ENCODE assay signal across 1 cellular context in the genomic region with DNA sequence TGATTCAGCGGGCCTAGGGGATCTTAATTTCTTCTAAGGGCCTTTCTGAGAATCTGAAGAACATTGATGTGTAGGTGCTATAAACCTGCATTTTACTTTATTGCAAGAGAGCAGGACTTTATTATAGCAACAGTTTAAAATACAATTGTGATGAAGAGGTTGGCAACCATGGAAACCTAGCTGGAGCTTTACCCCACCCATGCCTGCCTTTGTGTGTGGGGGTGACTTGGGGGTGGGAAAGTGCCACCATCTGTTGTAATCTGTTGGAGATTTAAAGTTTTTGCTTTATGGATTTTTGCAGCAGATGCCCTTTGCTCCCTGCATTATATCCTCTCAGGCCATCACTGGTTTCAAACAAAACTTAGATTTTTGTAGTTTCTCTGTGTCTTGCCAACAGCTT.
TF ChIP-seq lines count a peak whose summit lies in the region.

No MANE protein-coding gene starts in this region.

TF ChIP-seq in GM23338, 12 proteins besides CTCF, POLR2A, EP300 and RAD21 (continued from another document):
- TF ChIP-seq, protein P1, sequence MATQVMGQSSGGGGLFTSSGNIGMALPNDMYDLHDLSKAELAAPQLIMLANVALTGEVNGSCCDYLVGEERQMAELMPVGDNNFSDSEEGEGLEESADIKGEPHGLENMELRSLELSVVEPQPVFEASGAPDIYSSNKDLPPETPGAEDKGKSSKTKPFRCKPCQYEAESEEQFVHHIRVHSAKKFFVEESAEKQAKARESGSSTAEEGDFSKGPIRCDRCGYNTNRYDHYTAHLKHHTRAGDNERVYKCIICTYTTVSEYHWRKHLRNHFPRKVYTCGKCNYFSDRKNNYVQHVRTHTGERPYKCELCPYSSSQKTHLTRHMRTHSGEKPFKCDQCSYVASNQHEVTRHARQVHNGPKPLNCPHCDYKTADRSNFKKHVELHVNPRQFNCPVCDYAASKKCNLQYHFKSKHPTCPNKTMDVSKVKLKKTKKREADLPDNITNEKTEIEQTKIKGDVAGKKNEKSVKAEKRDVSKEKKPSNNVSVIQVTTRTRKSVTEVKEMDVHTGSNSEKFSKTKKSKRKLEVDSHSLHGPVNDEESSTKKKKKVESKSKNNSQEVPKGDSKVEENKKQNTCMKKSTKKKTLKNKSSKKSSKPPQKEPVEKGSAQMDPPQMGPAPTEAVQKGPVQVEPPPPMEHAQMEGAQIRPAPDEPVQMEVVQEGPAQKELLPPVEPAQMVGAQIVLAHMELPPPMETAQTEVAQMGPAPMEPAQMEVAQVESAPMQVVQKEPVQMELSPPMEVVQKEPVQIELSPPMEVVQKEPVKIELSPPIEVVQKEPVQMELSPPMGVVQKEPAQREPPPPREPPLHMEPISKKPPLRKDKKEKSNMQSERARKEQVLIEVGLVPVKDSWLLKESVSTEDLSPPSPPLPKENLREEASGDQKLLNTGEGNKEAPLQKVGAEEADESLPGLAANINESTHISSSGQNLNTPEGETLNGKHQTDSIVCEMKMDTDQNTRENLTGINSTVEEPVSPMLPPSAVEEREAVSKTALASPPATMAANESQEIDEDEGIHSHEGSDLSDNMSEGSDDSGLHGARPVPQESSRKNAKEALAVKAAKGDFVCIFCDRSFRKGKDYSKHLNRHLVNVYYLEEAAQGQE (IDR thresholded peaks at IDR 0.05; ENCODE audit: unreplicated experiment): no peak
- TF ChIP-seq ZNF331 (CRISPR knock-in tag; IDR thresholded peaks at IDR 0.05; ENCODE audit: low read depth) (no peak), NANOG (IDR thresholded peaks at IDR 0.05; ENCODE audit: borderline replicate concordance) (no peak), EZH2phosphoT487 (IDR thresholded peaks at IDR 0.05; ENCODE audit: unreplicated experiment) (no peak), CREB1 (CRISPR knock-in tag; IDR thresholded peaks at IDR 0.05; ENCODE audit: low read depth) (no peak), STAT1 (IDR thresholded peaks at IDR 0.05; ENCODE audit: unreplicated experiment) (no peak), JUNB (IDR thresholded peaks at IDR 0.05; ENCODE audit: unreplicated experiment) (no peak), ZNF114 (CRISPR knock-in tag; IDR thresholded peaks at IDR 0.05) (no peak), EZH2 (IDR thresholded peaks at IDR 0.05; ENCODE audit: low read depth, unreplicated experiment) (no peak)
- TF ChIP-seq, protein P2, sequence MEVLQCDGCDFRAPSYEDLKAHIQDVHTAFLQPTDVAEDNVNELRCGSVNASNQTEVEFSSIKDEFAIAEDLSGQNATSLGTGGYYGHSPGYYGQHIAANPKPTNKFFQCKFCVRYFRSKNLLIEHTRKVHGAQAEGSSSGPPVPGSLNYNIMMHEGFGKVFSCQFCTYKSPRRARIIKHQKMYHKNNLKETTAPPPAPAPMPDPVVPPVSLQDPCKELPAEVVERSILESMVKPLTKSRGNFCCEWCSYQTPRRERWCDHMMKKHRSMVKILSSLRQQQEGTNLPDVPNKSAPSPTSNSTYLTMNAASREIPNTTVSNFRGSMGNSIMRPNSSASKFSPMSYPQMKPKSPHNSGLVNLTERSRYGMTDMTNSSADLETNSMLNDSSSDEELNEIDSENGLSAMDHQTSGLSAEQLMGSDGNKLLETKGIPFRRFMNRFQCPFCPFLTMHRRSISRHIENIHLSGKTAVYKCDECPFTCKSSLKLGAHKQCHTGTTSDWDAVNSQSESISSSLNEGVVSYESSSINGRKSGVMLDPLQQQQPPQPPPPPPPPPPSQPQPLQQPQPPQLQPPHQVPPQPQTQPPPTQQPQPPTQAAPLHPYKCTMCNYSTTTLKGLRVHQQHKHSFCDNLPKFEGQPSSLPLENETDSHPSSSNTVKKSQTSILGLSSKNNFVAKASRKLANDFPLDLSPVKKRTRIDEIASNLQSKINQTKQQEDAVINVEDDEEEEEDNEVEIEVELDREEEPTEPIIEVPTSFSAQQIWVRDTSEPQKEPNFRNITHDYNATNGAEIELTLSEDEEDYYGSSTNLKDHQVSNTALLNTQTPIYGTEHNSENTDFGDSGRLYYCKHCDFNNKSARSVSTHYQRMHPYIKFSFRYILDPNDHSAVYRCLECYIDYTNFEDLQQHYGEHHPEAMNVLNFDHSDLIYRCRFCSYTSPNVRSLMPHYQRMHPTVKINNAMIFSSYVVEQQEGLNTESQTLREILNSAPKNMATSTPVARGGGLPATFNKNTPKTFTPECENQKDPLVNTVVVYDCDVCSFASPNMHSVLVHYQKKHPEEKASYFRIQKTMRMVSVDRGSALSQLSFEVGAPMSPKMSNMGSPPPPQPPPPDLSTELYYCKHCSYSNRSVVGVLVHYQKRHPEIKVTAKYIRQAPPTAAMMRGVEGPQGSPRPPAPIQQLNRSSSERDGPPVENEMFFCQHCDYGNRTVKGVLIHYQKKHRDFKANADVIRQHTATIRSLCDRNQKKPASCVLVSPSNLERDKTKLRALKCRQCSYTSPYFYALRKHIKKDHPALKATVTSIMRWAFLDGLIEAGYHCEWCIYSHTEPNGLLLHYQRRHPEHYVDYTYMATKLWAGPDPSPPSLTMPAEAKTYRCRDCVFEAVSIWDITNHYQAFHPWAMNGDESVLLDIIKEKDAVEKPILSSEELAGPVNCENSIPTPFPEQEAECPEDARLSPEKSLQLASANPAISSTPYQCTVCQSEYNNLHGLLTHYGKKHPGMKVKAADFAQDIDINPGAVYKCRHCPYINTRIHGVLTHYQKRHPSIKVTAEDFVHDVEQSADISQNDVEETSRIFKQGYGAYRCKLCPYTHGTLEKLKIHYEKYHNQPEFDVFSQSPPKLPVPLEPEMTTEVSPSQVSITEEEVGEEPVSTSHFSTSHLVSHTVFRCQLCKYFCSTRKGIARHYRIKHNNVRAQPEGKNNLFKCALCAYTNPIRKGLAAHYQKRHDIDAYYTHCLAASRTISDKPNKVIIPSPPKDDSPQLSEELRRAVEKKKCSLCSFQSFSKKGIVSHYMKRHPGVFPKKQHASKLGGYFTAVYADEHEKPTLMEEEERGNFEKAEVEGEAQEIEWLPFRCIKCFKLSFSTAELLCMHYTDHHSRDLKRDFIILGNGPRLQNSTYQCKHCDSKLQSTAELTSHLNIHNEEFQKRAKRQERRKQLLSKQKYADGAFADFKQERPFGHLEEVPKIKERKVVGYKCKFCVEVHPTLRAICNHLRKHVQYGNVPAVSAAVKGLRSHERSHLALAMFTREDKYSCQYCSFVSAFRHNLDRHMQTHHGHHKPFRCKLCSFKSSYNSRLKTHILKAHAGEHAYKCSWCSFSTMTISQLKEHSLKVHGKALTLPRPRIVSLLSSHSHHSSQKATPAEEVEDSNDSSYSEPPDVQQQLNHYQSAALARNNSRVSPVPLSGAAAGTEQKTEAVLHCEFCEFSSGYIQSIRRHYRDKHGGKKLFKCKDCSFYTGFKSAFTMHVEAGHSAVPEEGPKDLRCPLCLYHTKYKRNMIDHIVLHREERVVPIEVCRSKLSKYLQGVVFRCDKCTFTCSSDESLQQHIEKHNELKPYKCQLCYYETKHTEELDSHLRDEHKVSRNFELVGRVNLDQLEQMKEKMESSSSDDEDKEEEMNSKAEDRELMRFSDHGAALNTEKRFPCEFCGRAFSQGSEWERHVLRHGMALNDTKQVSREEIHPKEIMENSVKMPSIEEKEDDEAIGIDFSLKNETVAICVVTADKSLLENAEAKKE (CRISPR knock-in tag; IDR thresholded peaks at IDR 0.05): no peak
- TF ChIP-seq, protein P3, sequence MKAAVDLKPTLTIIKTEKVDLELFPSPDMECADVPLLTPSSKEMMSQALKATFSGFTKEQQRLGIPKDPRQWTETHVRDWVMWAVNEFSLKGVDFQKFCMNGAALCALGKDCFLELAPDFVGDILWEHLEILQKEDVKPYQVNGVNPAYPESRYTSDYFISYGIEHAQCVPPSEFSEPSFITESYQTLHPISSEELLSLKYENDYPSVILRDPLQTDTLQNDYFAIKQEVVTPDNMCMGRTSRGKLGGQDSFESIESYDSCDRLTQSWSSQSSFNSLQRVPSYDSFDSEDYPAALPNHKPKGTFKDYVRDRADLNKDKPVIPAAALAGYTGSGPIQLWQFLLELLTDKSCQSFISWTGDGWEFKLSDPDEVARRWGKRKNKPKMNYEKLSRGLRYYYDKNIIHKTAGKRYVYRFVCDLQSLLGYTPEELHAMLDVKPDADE (IDR thresholded peaks at IDR 0.05): no peak
